11 cellular contexts compared by ENCODE assay signal in genomic region chr10:72800741-72801092, GRCh38.
DNase-seq lines count a peak whose midpoint lies in the region; ATAC-seq, FAIRE-seq and TF ChIP-seq lines count a peak whose summit lies in the region.
"Had no signal": no experiment of that assay in that cellular context is flagged by ENCODE, and none has a peak within 500 bp of the region (broad histone marks: within the 10 kb centered on the region; RNA-seq: fewer than 3 reads in every experiment).

No MANE protein-coding gene starts in this region.

- H3K27ac ChIP-seq in CD4-positive, CD25-positive, alpha-beta regulatory T cell (ENCODE audit: insufficient read depth, low read length, poor library complexity, severe bottlenecking): peak overlapping the region; percentile 59
- H3K27ac ChIP-seq in K562 (ENCODE audit: extremely low read depth, low read depth, low read length) (peak overlapping the region; percentile 11; the same call in 2 of the 3 replicates), neutrophil (peak overlapping the region; percentile 41)
- H3K27ac ChIP-seq: SJCRH30 had no signal

- no peaks in the 10 kb centered on the region for H3K9me3 ChIP-seq in CD4-positive, CD25-positive, alpha-beta regulatory T cell (ENCODE audit: control insufficient read depth in 2 of 2, low read length in 2 of 2)
- H3K9me3 ChIP-seq in K562 (replicated peaks; ENCODE audit: control insufficient read depth, insufficient read depth, low read depth, low read length): no peaks in the 10 kb centered on the region
- no peaks in the 10 kb centered on the region for H3K9me3 ChIP-seq in neutrophil
- H3K9me3 ChIP-seq: SJCRH30 had no signal

- H3K9ac ChIP-seq in K562 (ENCODE audit: insufficient read depth in 1 of 2, low read depth in 2 of 2, low read length in 2 of 2): no peak overlapping the region

- H3K27ac Mint-ChIP-seq in CD4-positive, CD25-positive, alpha-beta regulatory T cell: peak overlapping the region; percentile 84 to 89 (median 86)
- peak overlapping the region; percentile 66; the same call in 1 of the 2 replicates for H3K27ac Mint-ChIP-seq in HFFc6
- H3K27ac Mint-ChIP-seq in stimulated activated memory B cell treated with anti-CD40 and anti-IgM and Interleukin-4, amounts not matched to agents 10 μg/mL and 1 μg/mL and 100 μg/mL, for 72 hours: no peak overlapping the region

- POLR2A ChIA-PET in K562 (lab: Yijun Ruan, JAX): interaction anchor here (0.6 to 1.0 kb wide), 2 partner anchors 9 to 340 kb away, joined by 3 read pairs; no protein-coding TSS in a partner anchor

- H3K4me2 ChIP-seq in K562 (ENCODE audit: insufficient read depth, low read length): no peak overlapping the region

- intact Hi-C loops in K562 (cut with micrococcal nuclease): no loop called here

- H3K27me3 ChIP-seq in CD4-positive, CD25-positive, alpha-beta regulatory T cell (ENCODE audit: control insufficient read depth, insufficient read depth, low read length): no peaks in the 10 kb centered on the region
- no peaks in the 10 kb centered on the region for H3K27me3 ChIP-seq in K562 (ENCODE audit: control insufficient read depth in 2 of 2, insufficient read depth in 2 of 2, low read length in 2 of 2)
- no peaks in the 10 kb centered on the region for H3K27me3 ChIP-seq in neutrophil
- H3K27me3 ChIP-seq: SJCRH30 had no signal

- no peak for TF ChIP-seq CTCF in HFFc6 (IDR thresholded peaks at IDR 0.05)
- TF ChIP-seq CTCF in K562 (IDR thresholded peaks at IDR 0.05 in 2 of 3, conservative IDR thresholded peaks at IDR 0.05 in 1 of 3; ENCODE audit: insufficient read depth in 2 of 3, low read depth in 1 of 3, low read length in 3 of 3): no peak
- TF ChIP-seq CTCF in neutrophil (IDR thresholded peaks at IDR 0.05): no peak
- TF ChIP-seq CTCF in GM13977 (IDR thresholded peaks at IDR 0.05; ENCODE audit: extremely low read depth, insufficient read depth, missing control alignments): no peak

- peaks cover under 1% of the 10 kb centered on the region for H3K36me3 Mint-ChIP-seq in CD4-positive, CD25-positive, alpha-beta regulatory T cell
- H3K36me3 Mint-ChIP-seq in HFFc6 (ENCODE audit: low read depth): peaks cover 8% of the 10 kb centered on the region
- peaks cover 9% of the 10 kb centered on the region for H3K36me3 Mint-ChIP-seq in stimulated activated memory B cell treated with anti-CD40 and anti-IgM and Interleukin-4, amounts not matched to agents 10 μg/mL and 1 μg/mL and 100 μg/mL, for 72 hours

- no peak for FAIRE-seq in K562 (lab: Jason Lieb, UNC)

- no peak for TF ChIP-seq RAD21 in K562 (CRISPR knock-in tag; conservative IDR thresholded peaks at IDR 0.05 in 1 of 2, IDR thresholded peaks at IDR 0.05 in 1 of 2)

- H2AFZ ChIP-seq in K562 (ENCODE audit: low read depth, low read length): no peak overlapping the region

- H3K9me1 ChIP-seq in K562 (ENCODE audit: control insufficient read depth, insufficient read depth, low read length): no peaks in the 10 kb centered on the region

- no peak for ATAC-seq in CD4-positive, CD25-positive, alpha-beta regulatory T cell (ENCODE audit: low read depth in 2 of 2)
- ATAC-seq in K562: no peak
- no peak for ATAC-seq in stimulated activated memory B cell treated with anti-CD40 and anti-IgM and Interleukin-4, amounts not matched to agents 10 μg/mL and 1 μg/mL and 100 μg/mL, for 72 hours

- no peaks in the 10 kb centered on the region for H3K9me3 Mint-ChIP-seq in CD4-positive, CD25-positive, alpha-beta regulatory T cell
- H3K9me3 Mint-ChIP-seq in HFFc6: no peaks in the 10 kb centered on the region
- H3K9me3 Mint-ChIP-seq in stimulated activated memory B cell treated with anti-CD40 and anti-IgM and Interleukin-4, amounts not matched to agents 10 μg/mL and 1 μg/mL and 100 μg/mL, for 72 hours: no peaks in the 10 kb centered on the region

- no peaks in the 10 kb centered on the region for H3K36me3 ChIP-seq in CD4-positive, CD25-positive, alpha-beta regulatory T cell (ENCODE audit: control insufficient read depth, insufficient read depth, low read length)
- H3K36me3 ChIP-seq in K562 (ENCODE audit: control insufficient read depth, insufficient read depth, low read length) (no peaks in the 10 kb centered on the region), neutrophil (no peaks in the 10 kb centered on the region)

- no peak overlapping the region for H3K4me3 ChIP-seq in CD4-positive, CD25-positive, alpha-beta regulatory T cell (ENCODE audit: low read depth, low read length)
- H3K4me3 ChIP-seq in K562 (no peak overlapping the region), neutrophil (ENCODE audit: low read depth in 1 of 2, low read length in 1 of 2) (no peak overlapping the region)
- H3K4me3 ChIP-seq: SJCRH30 had no signal

- H4K20me1 ChIP-seq in K562 (replicated peaks; ENCODE audit: control insufficient read depth, insufficient read depth, low read length): no peaks in the 10 kb centered on the region

- H3K4me1 ChIP-seq in CD4-positive, CD25-positive, alpha-beta regulatory T cell (ENCODE audit: control insufficient read depth, insufficient read depth, low read length, poor library complexity, severe bottlenecking): peaks cover 17% of the 10 kb centered on the region
- H3K4me1 ChIP-seq in K562 (replicated peaks in 1 of 2; ENCODE audit: control insufficient read depth in 2 of 2, insufficient read depth in 2 of 2, low read length in 2 of 2): peaks cover 0 to 15% of the 10 kb centered on the region in 2 experiments; a peak in 4 of 5 replicates
- H3K4me1 ChIP-seq in neutrophil (ENCODE audit: control insufficient read depth in 1 of 2, insufficient read depth in 1 of 2, low read depth in 1 of 2, low read length in 1 of 2): peaks cover 7 to 11% of the 10 kb centered on the region in 2 experiments

- H3K4me1 Mint-ChIP-seq in CD4-positive, CD25-positive, alpha-beta regulatory T cell: peaks cover 15 to 40% (median 32%) of the 10 kb centered on the region in 4 donors
- peaks cover 36% of the 10 kb centered on the region for H3K4me1 Mint-ChIP-seq in HFFc6 (ENCODE audit: low read depth)
- no peaks in the 10 kb centered on the region for H3K4me1 Mint-ChIP-seq in stimulated activated memory B cell treated with anti-CD40 and anti-IgM and Interleukin-4, amounts not matched to agents 10 μg/mL and 1 μg/mL and 100 μg/mL, for 72 hours

- no peak for TF ChIP-seq POLR2A in K562 (conservative IDR thresholded peaks at IDR 0.05)

- BruUV-seq in K562 (replicated peaks; lab: Mats Ljungman, UMichigan): no TSS peak

- no peak for DNase-seq in CD4-positive, CD25-positive, alpha-beta regulatory T cell
- DNase-seq in HFFc6 (no peak), K562 (ENCODE audit: extremely low read depth in 1 of 4, low spot score in 3 of 4) (no peak), NOMO-1 treated with dmso at 0.1 percent for 144 hours (lab: John Stamatoyannopoulos, UW; ENCODE audit: unreplicated experiment) (no peak), GM13977 (ENCODE audit: low spot score) (no peak)
- DNase-seq: NCI-H187 treated with DMSO at 0.1 percent for 48 hours, RPMI8226, SJCRH30, SW 1271 had no signal

- 50% methylated on average over 6 of the region's 6 CpGs for WGBS in K562 (ENCODE audit: insufficient coverage, low coverage, missing lambda C conversion rate)

- H3K79me2 ChIP-seq in K562 (ENCODE audit: control insufficient read depth, insufficient read depth, low read length): no peaks in the 10 kb centered on the region

- in situ Hi-C loops in K562 (cut with MboI) (no loop called here), GM13977 (cut with MboI; ENCODE audit: low pct_unique_long_range_greater_than_20kb, low sequenced_read_pairs, unreplicated experiment) (no loop called here)

- CTCF ChIA-PET in K562 (lab: Yijun Ruan, JAX; ENCODE audit: low intra/inter-chr PET ratio): no interaction called here

- no peaks in the 10 kb centered on the region for H3K27me3 Mint-ChIP-seq in CD4-positive, CD25-positive, alpha-beta regulatory T cell
- H3K27me3 Mint-ChIP-seq in HFFc6 (ENCODE audit: insufficient read depth): no peaks in the 10 kb centered on the region
- H3K27me3 Mint-ChIP-seq in stimulated activated memory B cell treated with anti-CD40 and anti-IgM and Interleukin-4, amounts not matched to agents 10 μg/mL and 1 μg/mL and 100 μg/mL, for 72 hours: no peaks in the 10 kb centered on the region

- no peak for TF ChIP-seq EP300 in K562 (IDR thresholded peaks at IDR 0.05; ENCODE audit: low read length)

- peak overlapping the region in 3 of 4 donors; percentile 11 to 61 (median 53) for H3K4me3 Mint-ChIP-seq in CD4-positive, CD25-positive, alpha-beta regulatory T cell
- peak overlapping the region; percentile 38; the same call in 1 of the 2 replicates for H3K4me3 Mint-ChIP-seq in HFFc6
- H3K4me3 Mint-ChIP-seq in stimulated activated memory B cell treated with anti-CD40 and anti-IgM and Interleukin-4, amounts not matched to agents 10 μg/mL and 1 μg/mL and 100 μg/mL, for 72 hours: no peak overlapping the region

TF ChIP-seq in K562, 482 proteins besides CTCF, POLR2A, EP300 and RAD21:
- TF ChIP-seq GABPB1 (CRISPR knock-in tag; IDR thresholded peaks at IDR 0.05): no peak
- no peak for TF ChIP-seq ZNF561 (CRISPR knock-in tag; conservative IDR thresholded peaks at IDR 0.05)
- 0 out of 2 replicates have a peak, but pooled peaks have one; percentile 7 for TF ChIP-seq DPF2 (IDR thresholded peaks at IDR 0.05)
- 0 out of 2 replicates have a peak, but pooled peaks have one; percentile 2 for TF ChIP-seq KLF6 (CRISPR knock-in tag; IDR thresholded peaks at IDR 0.05; ENCODE audit: borderline replicate concordance)
- TF ChIP-seq ADNP (tag; IDR thresholded peaks at IDR 0.05): peak; percentile 75
- TF ChIP-seq ZNF121 (CRISPR knock-in tag; conservative IDR thresholded peaks at IDR 0.05): peak; percentile 98
- TF ChIP-seq BCOR (IDR thresholded peaks at IDR 0.05): peak; percentile 70
- TF ChIP-seq SMARCA5 (IDR thresholded peaks at IDR 0.05): 0 out of 2 replicates have a peak, but pooled peaks have one; percentile 13
- TF ChIP-seq RBM25 (IDR thresholded peaks at IDR 0.05; ENCODE audit: low read depth, low read length, severe bottlenecking): peak; percentile 83
